Comparison of ENCODE assay signal across 24 cellular contexts in the genomic region with DNA sequence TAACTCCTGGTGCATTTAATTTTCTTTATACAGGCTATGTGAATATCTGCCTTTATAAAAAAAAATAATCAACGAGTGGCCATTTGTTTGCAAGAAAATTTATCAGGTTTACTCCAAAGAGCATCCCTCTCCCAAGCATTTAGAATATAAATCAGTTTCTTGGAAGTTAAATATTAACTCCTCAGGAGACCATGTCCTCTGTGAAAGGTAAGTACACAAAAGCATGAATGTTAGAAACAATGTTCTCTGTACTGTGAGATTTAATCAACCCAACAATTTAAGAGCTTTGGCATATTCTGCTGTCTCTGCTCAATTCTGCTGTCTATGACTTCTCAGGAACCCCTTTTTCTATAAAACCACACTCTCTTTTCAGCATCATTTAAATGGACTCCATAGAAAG.
A peak's percentile ranks its signal among the peaks of the same experiment; 100 is the strongest.
DNase-seq lines count a peak whose midpoint lies in the region; ATAC-seq, FAIRE-seq and TF ChIP-seq lines count a peak whose summit lies in the region.
"Had no signal": no experiment of that assay in that cellular context is flagged by ENCODE, and none has a peak within 500 bp of the region (broad histone marks: within the 10 kb centered on the region; RNA-seq: fewer than 3 reads in every experiment).

No MANE protein-coding gene starts in this region.

- H2AFZ ChIP-seq in hepatocyte = no peak overlapping the region

- peak overlapping the region; percentile 38 for H3K4me2 ChIP-seq in hepatocyte
- H3K4me2 ChIP-seq: BLaER1 treated with 17β-estradiol and CSF1 and Interleukin-3, amounts not matched to agents 10 nM and 100 nM had no signal

- no peak for TF ChIP-seq CTCF in hepatocyte (IDR thresholded peaks at IDR 0.05; ENCODE audit: poor library complexity)
- TF ChIP-seq CTCF in pancreas (IDR thresholded peaks at IDR 0.05) = no peak

- H3K9me3 ChIP-seq in hepatocyte (ENCODE audit: low read depth) = no peaks in the 10 kb centered on the region
- H3K9me3 ChIP-seq in pancreas = no peaks in the 10 kb centered on the region

- H3K27me3 ChIP-seq in hepatocyte (no peaks in the 10 kb centered on the region), pancreas (no peaks in the 10 kb centered on the region)
- H3K27me3 ChIP-seq: BLaER1 treated with 17β-estradiol and CSF1 and Interleukin-3, amounts not matched to agents 10 nM and 100 nM had no signal

- 56% methylated on average over 1 of the region's 1 CpG for WGBS in hepatocyte (ENCODE audit: low lambda C conversion rate, missing lambda C conversion rate)
- 6 to 18% methylated on average over 1 of the region's 1 CpG for WGBS in pancreas, 2 donors

- no peaks in the 10 kb centered on the region for H4K20me1 ChIP-seq in hepatocyte (ENCODE audit: insufficient read depth, poor library complexity, severe bottlenecking)
- H4K20me1 ChIP-seq: BLaER1 treated with 17β-estradiol and CSF1 and Interleukin-3, amounts not matched to agents 10 nM and 100 nM had no signal

- ATAC-seq in pancreas (peak in 3 of 4 donors; percentile 65 to 72 (median 70)), left ventricle myocardium superior (no peak), HG02623 (IDR thresholded peaks at IDR 0.05; ENCODE audit: unreplicated experiment) (no peak)
- ATAC-seq: GM12878, Panc1 had no signal

- peak; percentile 16 for DNase-seq in HT-29 (ENCODE audit: low spot score)
- DNase-seq in hepatocyte (ENCODE audit: low spot score) = no peak
- DNase-seq in pancreas = no peak
- no peak for DNase-seq in NCI-H1105 treated with DMSO at 0.1 percent for 48 hours (lab: John Stamatoyannopoulos, UW)
- no peak for DNase-seq in left ventricle myocardium superior
- no peak for DNase-seq in NCI-H345 treated with DMSO at 0.1 percent for 48 hours (lab: John Stamatoyannopoulos, UW; ENCODE audit: unreplicated experiment)
- DNase-seq: CD4-positive, alpha-beta T cell; DMS79; EL; GDM1; GM23248; H7; KBM-7; NCI-H1694 treated with DMSO at 0.1 percent for 48 hours; NCI-H2081; NCI-H2227 treated with DMSO at 0.1 percent for 48 hours; NCI-H510A; NCI-H69; SHP77 treated with DMSO at 0.1 percent for 48 hours had no signal

- FAIRE-seq in pancreas (lab: Jason Lieb, UNC) = no peak
- FAIRE-seq: GM12878 had no signal

- no peak overlapping the region for H3K4me3 ChIP-seq in hepatocyte
- no peak overlapping the region for H3K4me3 ChIP-seq in pancreas
- H3K4me3 ChIP-seq: BLaER1 treated with 17β-estradiol and CSF1 and Interleukin-3, amounts not matched to agents 10 nM and 100 nM; GM12878; GM23248 had no signal

- no peaks in the 10 kb centered on the region for H3K4me1 ChIP-seq in hepatocyte (ENCODE audit: insufficient read depth)
- H3K4me1 ChIP-seq in pancreas = peaks cover 8 to 16% (median 10%) of the 10 kb centered on the region in 3 donors

- no peaks in the 10 kb centered on the region for H3K9me2 ChIP-seq in hepatocyte (replicated peaks; ENCODE audit: insufficient read depth)

- intact Hi-C loops in pancreas (cut with DNase I) (no loop called here), left ventricle myocardium superior (cut with micrococcal nuclease) (no loop called here)

- no peaks in the 10 kb centered on the region for H3K36me3 ChIP-seq in hepatocyte (replicated peaks; ENCODE audit: insufficient read depth, low read depth)
- H3K36me3 ChIP-seq in pancreas = no peaks in the 10 kb centered on the region
- H3K36me3 ChIP-seq: BLaER1 treated with 17β-estradiol and CSF1 and Interleukin-3, amounts not matched to agents 10 nM and 100 nM had no signal

- H3K27ac ChIP-seq in hepatocyte = no peak overlapping the region
- no peak overlapping the region for H3K27ac ChIP-seq in pancreas
- H3K27ac ChIP-seq: BLaER1 treated with 17β-estradiol and CSF1 and Interleukin-3, amounts not matched to agents 10 nM and 100 nM; GM23248; HL-60 had no signal

- no peaks in the 10 kb centered on the region for H3K79me2 ChIP-seq in hepatocyte

Comparison
In these comparisons a context has a peak if more than half of its experiments do, and no peak if none do; other contexts are left out.
1. ATAC-seq: peak in pancreas (3 of 4); none in left ventricle myocardium superior (single experiment) and HG02623 (single experiment).